Comparison of ENCODE assay signal across 32 cellular contexts in genomic region chr11:70839851-70840250, GRCh38.
"Had no signal": no experiment of that assay in that cellular context is flagged by ENCODE, and none has a peak within 500 bp of the region (broad histone marks: within the 10 kb centered on the region; RNA-seq: fewer than 3 reads in every experiment).

No MANE protein-coding gene starts in this region.

- H3K9me3 ChIP-seq: adrenal gland, body of pancreas had no signal

- H3K4me3 ChIP-seq: adrenal gland, ascending aorta, body of pancreas, breast epithelium, cardiac muscle cell had no signal

- H3K36me3 ChIP-seq: adrenal gland, ascending aorta, brain microvascular endothelial cell, breast epithelium, cardiac muscle cell had no signal

- H3K27me3 ChIP-seq: adrenal gland, ascending aorta, body of pancreas, brain microvascular endothelial cell, breast epithelium, cardiac muscle cell had no signal

- H3K27ac ChIP-seq: adrenal gland, ascending aorta, body of pancreas, brain microvascular endothelial cell, breast epithelium, cardiac muscle cell had no signal

- H3K4me1 ChIP-seq: adrenal gland, ascending aorta, body of pancreas, breast epithelium had no signal

- DNase-seq: activated effector memory CD4-positive, alpha-beta T cell treated with anti-CD3 and anti-CD28 coated beads, Interleukin-2, amount 50 U/mL, for 16 hours; activated effector memory CD4-positive, alpha-beta T cell treated with Interleukin-2 at 50 U/mL for 16 hours; activated gamma-delta T cell; activated gamma-delta T cell treated with Interleukin-2 at 50 U/mL for 16 hours; activated naive CD4-positive, alpha-beta T cell; activated naive CD4-positive, alpha-beta T cell treated with anti-CD3 and anti-CD28 coated beads for 36 hours; activated naive CD4-positive, alpha-beta T cell treated with anti-CD3 and anti-CD28 coated beads, Interleukin-2, amount 10 ng/mL, durations not matched to agents 7 days and 5 days; activated naive CD4-positive, alpha-beta T cell treated with anti-CD3 and anti-CD28 coated beads, Interleukin-2, amount 50 U/mL, for 16 hours; activated naive CD4-positive, alpha-beta T cell treated with Interleukin-2 at 50 U/mL for 16 hours; activated naive CD8-positive, alpha-beta T cell treated with anti-CD3 and anti-CD28 coated beads for 36 hours; activated naive CD8-positive, alpha-beta T cell treated with anti-CD3 and anti-CD28 coated beads, Interleukin-2, amount 10 ng/mL, durations not matched to agents 7 days and 5 days; activated naive CD8-positive, alpha-beta T cell treated with anti-CD3 and anti-CD28 coated beads, Interleukin-2, amount 50 U/mL, for 24 hours; activated T-cell treated with anti-CD3 and anti-CD28 coated beads, Interleukin-2, amount 50 U/mL, for 1 hour; activated T-cell treated with anti-CD3 and anti-CD28 coated beads, Interleukin-2, amount 50 U/mL, for 24 hours; activated T-cell treated with anti-CD3 and anti-CD28 coated beads, Interleukin-2, amount 50 U/mL, for 4 hours; activated T-cell treated with anti-CD3 and anti-CD28 coated beads, Interleukin-2, amount 50 U/mL, for 48 hours; activated T-cell treated with anti-CD3 and anti-CD28 coated beads, Interleukin-2, amount 50 U/mL, for 72 hours; adrenal gland; amniotic stem cell; amygdala; anterior cingulate cortex; aorta; body of pancreas; brain microvascular endothelial cell; caudate nucleus; central memory CD4-positive, alpha-beta T cell; cerebellar nuclear complex had no signal

- ATAC-seq: activated naive CD4-positive, alpha-beta T cell treated with anti-CD3 and anti-CD28 coated beads, Interleukin-2, amount 50 U/mL, for 72 hours; activated naive CD8-positive, alpha-beta T cell treated with anti-CD3 and anti-CD28 coated beads, Interleukin-2, amount 50 U/mL, for 24 hours; activated T-cell treated with anti-CD3 and anti-CD28 coated beads, Interleukin-2, amount 50 U/mL, for 4 hours; activated T-cell treated with anti-CD3 and anti-CD28 coated beads, Interleukin-2, amount 50 U/mL, for 72 hours; activated T-helper 17 cell treated with anti-CD3 and anti-CD28 coated beads, Interleukin-2, amount 50 U/mL, for 72 hours; body of pancreas had no signal
